Comparison of ENCODE assay signal across 20 cellular contexts in the genomic region with DNA sequence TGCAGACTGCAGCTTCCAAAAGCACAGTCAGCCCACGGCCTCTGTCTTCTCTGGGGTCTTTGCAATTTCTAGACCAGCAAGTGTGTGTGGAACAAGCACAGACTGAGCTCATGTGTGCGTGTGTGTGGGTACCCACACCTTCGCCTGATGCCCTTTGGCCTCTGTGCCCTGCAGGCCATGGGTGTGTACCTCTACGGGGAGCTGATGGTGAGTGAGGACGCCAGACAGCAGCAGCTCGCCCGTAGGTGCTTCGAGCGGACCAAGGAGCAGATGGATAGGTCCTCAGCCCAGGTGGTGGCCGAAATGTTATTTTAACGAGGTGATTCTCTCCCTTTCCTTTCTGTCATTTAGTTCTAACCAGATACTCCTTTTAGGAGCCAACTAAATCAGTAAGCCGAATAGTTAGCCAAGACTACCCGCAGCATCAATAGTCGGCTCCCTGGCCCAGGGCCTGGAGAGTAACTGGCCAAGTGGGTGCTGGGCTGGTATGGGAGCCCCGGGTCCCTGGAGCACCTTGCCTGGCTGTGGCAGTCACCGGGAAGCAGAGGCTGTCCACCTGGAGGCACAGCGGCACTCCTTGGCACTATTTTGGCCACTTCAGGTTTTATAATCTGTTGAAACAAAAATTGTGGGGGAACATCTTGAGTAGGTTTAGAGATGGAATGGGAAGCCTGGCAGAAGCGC.
A peak's percentile ranks its signal among the peaks of the same experiment; 100 is the strongest.
DNase-seq lines count a peak whose midpoint lies in the region; ATAC-seq and TF ChIP-seq lines count a peak whose summit lies in the region.
"Had no signal": no experiment of that assay in that cellular context is flagged by ENCODE, and none has a peak within 500 bp of the region (broad histone marks: within the 10 kb centered on the region; RNA-seq: fewer than 3 reads in every experiment).

No MANE protein-coding gene starts in this region.

- H3K4me3 ChIP-seq in endodermal cell (ENCODE audit: low read length) (no peak overlapping the region), thoracic aorta (no peak overlapping the region), lower lobe of right lung (no peak overlapping the region)
- H3K4me3 ChIP-seq: testis had no signal

- WGBS in endodermal cell (ENCODE audit: insufficient coverage in 1 of 2, insufficient read length in 1 of 2), 2 experiments = 93 to 95% methylated on average over 17 to 18 of the region's 18 CpGs

- CTCF ChIA-PET in HEK293T (lab: Yijun Ruan, JAX) = no interaction called here

- intact Hi-C loops in lower lobe of right lung (cut with DNase I) = no loop called here

- POLR2A ChIA-PET in HEK293T (lab: Yijun Ruan, JAX) = no interaction called here

- H3K9me3 ChIP-seq in endodermal cell (ENCODE audit: control insufficient read depth, low read length) = no peaks in the 10 kb centered on the region
- no peaks in the 10 kb centered on the region for H3K9me3 ChIP-seq in thoracic aorta
- H3K9me3 ChIP-seq in lower lobe of right lung = no peaks in the 10 kb centered on the region
- H3K9me3 ChIP-seq: testis had no signal

- ATAC-seq in thoracic aorta (ENCODE audit: insufficient number of reproducible peaks, low FRiP score, low read depth) = no peak
- ATAC-seq in lower lobe of right lung = no peak
- ATAC-seq in GM19397 (IDR thresholded peaks at IDR 0.05; ENCODE audit: unreplicated experiment) = no peak
- ATAC-seq: activated CD8-positive, alpha-beta T cell treated with anti-CD3 and anti-CD28 coated beads for 36 hours had no signal

- H3K9ac ChIP-seq in endodermal cell (ENCODE audit: extremely low read depth, low read length, poor library complexity, severe bottlenecking) = no peak overlapping the region

- TF ChIP-seq CTCF in endodermal cell (conservative IDR thresholded peaks at IDR 0.05) (no peak), osteocyte (IDR thresholded peaks at IDR 0.05) (no peak), thoracic aorta (IDR thresholded peaks at IDR 0.05) (no peak), lower lobe of right lung (IDR thresholded peaks at IDR 0.05) (no peak)

- H3K27me3 Mint-ChIP-seq in endodermal cell (ENCODE audit: insufficient read depth) (no peaks in the 10 kb centered on the region), osteocyte (ENCODE audit: unreplicated experiment) (no peaks in the 10 kb centered on the region)
- H3K27me3 Mint-ChIP-seq: activated B cell treated with CpG ODN at 0.5 μM for 24 hours; activated CD8-positive, alpha-beta T cell treated with anti-CD3 and anti-CD28 coated beads for 36 hours; activated naive CD8-positive, alpha-beta T cell treated with anti-CD3 and anti-CD28 coated beads, Interleukin-2, amount 10 ng/mL, durations not matched to agents 7 days and 5 days had no signal

- peaks cover 43% of the 10 kb centered on the region for H3K36me3 ChIP-seq in endodermal cell (ENCODE audit: control insufficient read depth, insufficient read depth, low read length)
- peaks cover 41% of the 10 kb centered on the region for H3K36me3 ChIP-seq in thoracic aorta
- H3K36me3 ChIP-seq in lower lobe of right lung = peaks cover 80% of the 10 kb centered on the region

- H3K27ac ChIP-seq in angular gyrus (ENCODE audit: low read depth, low read length) (peak overlapping the region; percentile 96), endodermal cell (ENCODE audit: low read depth, low read length) (no peak overlapping the region), thoracic aorta (peak overlapping the region; percentile 87 to 89), lower lobe of right lung (no peak overlapping the region)
- H3K27ac ChIP-seq: testis had no signal

- H3K4me3 Mint-ChIP-seq in endodermal cell (no peak overlapping the region), osteocyte (ENCODE audit: unreplicated experiment) (no peak overlapping the region)
- H3K4me3 Mint-ChIP-seq: activated B cell treated with CpG ODN at 0.5 μM for 24 hours; activated CD8-positive, alpha-beta T cell treated with anti-CD3 and anti-CD28 coated beads for 36 hours; activated naive CD8-positive, alpha-beta T cell treated with anti-CD3 and anti-CD28 coated beads, Interleukin-2, amount 10 ng/mL, durations not matched to agents 7 days and 5 days; nephron; T-helper 2 cell treated with Interferon-gamma antibody and Interleukin-4, amounts not matched to agents 5 μg/mL and 100 μg/mL, for 36 hours had no signal

- H3K27me3 ChIP-seq in endodermal cell (ENCODE audit: control insufficient read depth, insufficient read depth, low read length, poor library complexity, severe bottlenecking) (no peaks in the 10 kb centered on the region), thoracic aorta (replicated peaks; ENCODE audit: insufficient read depth) (no peaks in the 10 kb centered on the region), lower lobe of right lung (ENCODE audit: low read depth) (no peaks in the 10 kb centered on the region)
- H3K27me3 ChIP-seq: testis had no signal

- H3K4me1 Mint-ChIP-seq in endodermal cell (peaks cover 24% of the 10 kb centered on the region), osteocyte (ENCODE audit: unreplicated experiment) (peaks cover 35% of the 10 kb centered on the region)
- H3K4me1 Mint-ChIP-seq: activated B cell treated with CpG ODN at 0.5 μM for 24 hours; activated naive CD8-positive, alpha-beta T cell treated with anti-CD3 and anti-CD28 coated beads, Interleukin-2, amount 10 ng/mL, durations not matched to agents 7 days and 5 days had no signal

- no peaks in the 10 kb centered on the region for H3K9me3 Mint-ChIP-seq in endodermal cell
- H3K9me3 Mint-ChIP-seq in osteocyte (ENCODE audit: unreplicated experiment) = no peaks in the 10 kb centered on the region
- H3K9me3 Mint-ChIP-seq: activated B cell treated with CpG ODN at 0.5 μM for 24 hours; activated CD8-positive, alpha-beta T cell treated with anti-CD3 and anti-CD28 coated beads for 36 hours; activated naive CD8-positive, alpha-beta T cell treated with anti-CD3 and anti-CD28 coated beads, Interleukin-2, amount 10 ng/mL, durations not matched to agents 7 days and 5 days; nephron; T-helper 2 cell treated with Interferon-gamma antibody and Interleukin-4, amounts not matched to agents 5 μg/mL and 100 μg/mL, for 36 hours had no signal

- H3K27ac Mint-ChIP-seq in endodermal cell (peak overlapping the region; percentile 44), osteocyte (ENCODE audit: unreplicated experiment) (peak overlapping the region; percentile 31)
- H3K27ac Mint-ChIP-seq: activated B cell treated with CpG ODN at 0.5 μM for 24 hours; activated CD8-positive, alpha-beta T cell treated with anti-CD3 and anti-CD28 coated beads for 36 hours; activated naive CD8-positive, alpha-beta T cell treated with anti-CD3 and anti-CD28 coated beads, Interleukin-2, amount 10 ng/mL, durations not matched to agents 7 days and 5 days; T-helper 2 cell treated with Interferon-gamma antibody and Interleukin-4, amounts not matched to agents 5 μg/mL and 100 μg/mL, for 36 hours had no signal

- H3K36me3 Mint-ChIP-seq in endodermal cell (ENCODE audit: low read depth) (peaks cover 35% of the 10 kb centered on the region), osteocyte (ENCODE audit: unreplicated experiment) (peaks cover 60% of the 10 kb centered on the region)
- H3K36me3 Mint-ChIP-seq: activated naive CD8-positive, alpha-beta T cell treated with anti-CD3 and anti-CD28 coated beads, Interleukin-2, amount 10 ng/mL, durations not matched to agents 7 days and 5 days had no signal

- no peak for DNase-seq in endodermal cell
- no peak for DNase-seq in osteocyte (ENCODE audit: extremely low spot score, unreplicated experiment)
- no peak for DNase-seq in thoracic aorta (ENCODE audit: low spot score)
- DNase-seq in HEK293T (ENCODE audit: extremely low spot score) = no peak
- no peak for DNase-seq in lower lobe of right lung
- DNase-seq: activated B cell treated with CpG ODN at 0.5 μM for 24 hours; activated CD8-positive, alpha-beta T cell treated with anti-CD3 and anti-CD28 coated beads for 36 hours; activated naive CD8-positive, alpha-beta T cell treated with anti-CD3 and anti-CD28 coated beads, Interleukin-2, amount 10 ng/mL, durations not matched to agents 7 days and 5 days; activated T-cell treated with anti-CD3 and anti-CD28 coated beads, Interleukin-2, amount 50 U/mL, for 48 hours; foreskin fibroblast; GF-D8; KBM-7; mammary epithelial cell; NCI-H526; stimulated activated CD4-positive, alpha-beta T cell treated with anti-CD3 and anti-CD28 coated beads, Interleukin-4, amount 100 ng/mL, for 24 hours; testis had no signal

- H3K4me1 ChIP-seq in endodermal cell (ENCODE audit: control insufficient read depth, insufficient read depth, low read length) (peaks cover 12% of the 10 kb centered on the region), thoracic aorta (ENCODE audit: control insufficient read depth in 1 of 2, low read depth in 2 of 2) (peaks cover 49 to 100% of the 10 kb centered on the region in 2 donors), lower lobe of right lung (peaks cover 28% of the 10 kb centered on the region)

TF ChIP-seq in HEK293T, 16 proteins besides CTCF, POLR2A, EP300 and RAD21:
- TF ChIP-seq FOXM1 (IDR thresholded peaks at IDR 0.05; ENCODE audit: borderline replicate concordance) (no peak), TARDBP (IDR thresholded peaks at IDR 0.05) (no peak), LEF1 (IDR thresholded peaks at IDR 0.05; ENCODE audit: borderline replicate concordance) (no peak), FOXK2 (IDR thresholded peaks at IDR 0.05) (no peak)
- TF ChIP-seq, protein P1, sequence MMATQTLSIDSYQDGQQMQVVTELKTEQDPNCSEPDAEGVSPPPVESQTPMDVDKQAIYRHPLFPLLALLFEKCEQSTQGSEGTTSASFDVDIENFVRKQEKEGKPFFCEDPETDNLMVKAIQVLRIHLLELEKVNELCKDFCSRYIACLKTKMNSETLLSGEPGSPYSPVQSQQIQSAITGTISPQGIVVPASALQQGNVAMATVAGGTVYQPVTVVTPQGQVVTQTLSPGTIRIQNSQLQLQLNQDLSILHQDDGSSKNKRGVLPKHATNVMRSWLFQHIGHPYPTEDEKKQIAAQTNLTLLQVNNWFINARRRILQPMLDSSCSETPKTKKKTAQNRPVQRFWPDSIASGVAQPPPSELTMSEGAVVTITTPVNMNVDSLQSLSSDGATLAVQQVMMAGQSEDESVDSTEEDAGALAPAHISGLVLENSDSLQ (IDR thresholded peaks at IDR 0.05) = no peak

Comparison
In these comparisons a context has a peak if more than half of its experiments do, and no peak if none do; other contexts are left out.
1. H3K27ac ChIP-seq: peak in angular gyrus (single experiment) and thoracic aorta (2 of 2); none in endodermal cell (single experiment) and lower lobe of right lung (single experiment).